ENCODE assay signal across 10 cellular contexts in genomic region chr14:51369814-51370213, GRCh38.
DNase-seq lines count a peak whose midpoint lies in the region; ATAC-seq and TF ChIP-seq lines count a peak whose summit lies in the region.
"Had no signal": no experiment of that assay in that cellular context is flagged by ENCODE, and none has a peak within 500 bp of the region (broad histone marks: within the 10 kb centered on the region; RNA-seq: fewer than 3 reads in every experiment).

No MANE protein-coding gene starts in this region.

- H3K4me3 ChIP-seq in Karpas-422 (ENCODE audit: low read length) (no peak overlapping the region), brain microvascular endothelial cell (ENCODE audit: low read depth, low read length) (no peak overlapping the region), psoas muscle (no peak overlapping the region)

- TF ChIP-seq CTCF in GM10248 (IDR thresholded peaks at IDR 0.05; ENCODE audit: control extremely low read depth, extremely low read depth, low read depth, missing control alignments) (peak; percentile 45), brain microvascular endothelial cell (IDR thresholded peaks at IDR 0.05; ENCODE audit: low read depth, low read length, missing control alignments) (peak; percentile 25), psoas muscle (IDR thresholded peaks at IDR 0.05) (peak; percentile 27)

- CTCF ChIA-PET in GM10248 (lab: Yijun Ruan, JAX): interaction anchor here (0.7 to 4.0 kb wide), 6 partner anchors 10 to 411 kb away, joined by 3 to 21 read pairs (median 6); no protein-coding TSS in a partner anchor

- H3K27me3 ChIP-seq in Karpas-422 (ENCODE audit: low read length): no peaks in the 10 kb centered on the region
- H3K27me3 ChIP-seq in brain microvascular endothelial cell (replicated peaks): no peaks in the 10 kb centered on the region
- no peaks in the 10 kb centered on the region for H3K27me3 ChIP-seq in psoas muscle (ENCODE audit: insufficient read depth in 3 of 3, low read length in 2 of 3)

- no peaks in the 10 kb centered on the region for H3K79me2 ChIP-seq in Karpas-422 (ENCODE audit: low read length)

- H3K9me2 ChIP-seq in Karpas-422 (replicated peaks; ENCODE audit: insufficient read depth, low read length): no peaks in the 10 kb centered on the region

- H3K9me3 ChIP-seq in Karpas-422 (ENCODE audit: low read length): no peaks in the 10 kb centered on the region
- no peaks in the 10 kb centered on the region for H3K9me3 ChIP-seq in psoas muscle

- H3K27ac ChIP-seq in Karpas-422 (ENCODE audit: low read length) (no peak overlapping the region), brain microvascular endothelial cell (peak overlapping the region; percentile 97), psoas muscle (no peak overlapping the region)

- ATAC-seq in psoas muscle (no peak), GM21737 (IDR thresholded peaks at IDR 0.05; ENCODE audit: unreplicated experiment) (no peak)
- ATAC-seq: left ventricle myocardium superior had no signal

- intact Hi-C loops in psoas muscle (cut with DNase I): no loop called here

- in situ Hi-C loops in brain microvascular endothelial cell (cut with HindIII; ENCODE audit: low pct_ligation_motif_present, low sequenced_read_pairs): no loop called here

- DNase-seq in GM10248 (ENCODE audit: extremely low spot score) (peak; percentile 56), Karpas-422 (peak; percentile 70), brain microvascular endothelial cell (no peak), psoas muscle (no peak), retina (no peak), NCI-H2196 (lab: John Stamatoyannopoulos, UW; ENCODE audit: unreplicated experiment) (no peak), T-helper 1 cell (no peak)
- DNase-seq: left ventricle myocardium superior, T-helper 2 cell had no signal

- 89 to 91% (median 90%) methylated on average over 8 of the region's 8 CpGs for WGBS in psoas muscle, 3 donors

- no peak overlapping the region for H3K9ac ChIP-seq in Karpas-422 (ENCODE audit: low read length)

- H3K36me3 ChIP-seq in Karpas-422 (ENCODE audit: insufficient read depth, low read length) (no peaks in the 10 kb centered on the region), brain microvascular endothelial cell (replicated peaks) (no peaks in the 10 kb centered on the region), psoas muscle (ENCODE audit: insufficient read depth in 1 of 2, low read depth in 1 of 2) (no peaks in the 10 kb centered on the region)

- no peak overlapping the region for H3K4me2 ChIP-seq in Karpas-422 (ENCODE audit: low read depth, low read length, poor library complexity, severe bottlenecking)

- H2AFZ ChIP-seq in Karpas-422 (ENCODE audit: low read length): no peak overlapping the region

- no peaks in the 10 kb centered on the region for H3K4me1 ChIP-seq in Karpas-422 (ENCODE audit: low read length)
- no peaks in the 10 kb centered on the region for H3K4me1 ChIP-seq in psoas muscle

- no peaks in the 10 kb centered on the region for H4K20me1 ChIP-seq in Karpas-422 (ENCODE audit: insufficient read depth, low read depth, low read length)

- POLR2A ChIA-PET in GM10248 (lab: Yijun Ruan, JAX): no interaction called here

Comparison
In these comparisons a context has a peak if more than half of its experiments do, and no peak if none do; other contexts are left out.
1. DNase-seq: peak in GM10248 (single experiment) and Karpas-422 (single experiment); none in brain microvascular endothelial cell (single experiment), psoas muscle (0 of 2), retina (single experiment), NCI-H2196 (single experiment) and T-helper 1 cell (0 of 5).
2. Peak in every context shown above with its lines, with median percentiles within 50 percentile points of each other: CTCF ChIP-seq.